27 cellular contexts compared by ENCODE assay signal in the genomic region with DNA sequence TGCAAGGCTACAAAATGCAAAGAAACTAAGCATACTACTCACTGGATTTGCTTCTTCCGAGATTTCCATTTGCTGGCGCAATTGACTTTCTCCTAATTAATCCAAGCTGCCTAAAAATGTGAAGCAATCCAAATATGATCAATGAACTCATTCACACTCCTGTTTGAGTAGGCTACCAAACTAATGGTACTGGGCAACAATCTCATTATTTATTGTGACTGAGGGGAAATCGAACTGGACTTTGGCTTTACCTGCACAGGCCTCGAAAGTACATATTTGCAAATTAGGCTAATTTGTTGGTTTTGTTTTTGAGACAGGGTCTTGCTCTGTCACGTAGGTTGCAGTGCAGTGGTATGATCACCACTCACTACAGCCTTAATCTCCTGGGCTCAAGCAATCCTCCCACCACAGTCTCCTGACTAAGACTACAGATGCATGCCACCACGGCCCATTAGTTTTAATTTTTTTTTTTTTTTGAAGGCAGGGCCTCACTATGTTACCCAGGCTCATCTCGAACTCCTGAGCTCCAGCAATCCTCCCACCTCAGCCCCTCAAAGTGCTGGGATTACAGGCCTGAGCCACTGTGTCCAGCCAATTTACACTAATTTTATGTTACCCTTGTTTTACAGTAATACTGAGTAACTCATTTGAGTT. TPM values are rescaled to one million over a fixed set of nuclear protein-coding genes. Genes with fewer than 3 reads are reported as not detected.
DNase-seq lines count a peak whose midpoint lies in the region; ATAC-seq and TF ChIP-seq lines count a peak whose summit lies in the region.
"Had no signal": no experiment of that assay in that cellular context is flagged by ENCODE, and none has a peak within 500 bp of the region (broad histone marks: within the 10 kb centered on the region; RNA-seq: fewer than 3 reads in every experiment).

No MANE protein-coding gene starts in this region.

- H3K36me3 Mint-ChIP-seq in CD4-positive, alpha-beta memory T cell, result peaks cover 0 to 5% of the 10 kb centered on the region in 2 donors
- H3K36me3 Mint-ChIP-seq in progenitor cell of endocrine pancreas (ENCODE audit: insufficient read depth), result peaks cover 3% of the 10 kb centered on the region
- H3K36me3 Mint-ChIP-seq: stimulated activated memory B cell treated with anti-CD40 and anti-IgM and Interleukin-4, amounts not matched to agents 10 μg/mL and 1 μg/mL and 100 μg/mL, for 72 hours had no signal

- peaks cover 40% of the 10 kb centered on the region for H3K79me2 ChIP-seq in Loucy (ENCODE audit: insufficient read depth, low read length)

- H3K4me2 ChIP-seq in Loucy (ENCODE audit: low read depth, low read length, poor library complexity, severe bottlenecking), result peak overlapping the region; percentile 54

- no peak overlapping the region for H3K27ac ChIP-seq in CD4-positive, alpha-beta memory T cell (ENCODE audit: low read depth, low read length)
- H3K27ac ChIP-seq: Peyer's patch, upper lobe of right lung had no signal

- H3K9ac ChIP-seq in Loucy (ENCODE audit: low read depth, low read length, poor library complexity, severe bottlenecking), result peak overlapping the region; percentile 43

- no peaks in the 10 kb centered on the region for H3K9me3 ChIP-seq in CD4-positive, alpha-beta memory T cell (ENCODE audit: control insufficient read depth in 1 of 2, low read length in 2 of 2)
- H3K9me3 ChIP-seq in Loucy (ENCODE audit: insufficient read depth, low read depth, low read length), result no peaks in the 10 kb centered on the region
- H3K9me3 ChIP-seq: Peyer's patch, upper lobe of right lung had no signal

- no peaks in the 10 kb centered on the region for H3K9me3 Mint-ChIP-seq in CD4-positive, alpha-beta memory T cell
- H3K9me3 Mint-ChIP-seq in progenitor cell of endocrine pancreas (ENCODE audit: low read depth), result no peaks in the 10 kb centered on the region
- H3K9me3 Mint-ChIP-seq: activated B cell treated with CpG ODN at 0.5 μM for 24 hours; activated naive CD4-positive, alpha-beta T cell treated with anti-CD3 and anti-CD28 coated beads for 36 hours; CD14-positive monocyte; effector memory CD8-positive, alpha-beta T cell; mesothelial cell of epicardium; stimulated activated memory B cell treated with anti-CD40 and anti-IgM and Interleukin-4, amounts not matched to agents 10 μg/mL and 1 μg/mL and 100 μg/mL, for 72 hours had no signal

- H3K36me3 ChIP-seq in CD4-positive, alpha-beta memory T cell (ENCODE audit: insufficient read depth, low read length), result no peaks in the 10 kb centered on the region
- no peaks in the 10 kb centered on the region for H3K36me3 ChIP-seq in Loucy (ENCODE audit: insufficient read depth, low read length)

- POLR2A ChIA-PET in CD4-positive, alpha-beta memory T cell (lab: Charles Lee; ENCODE audit: partially characterized antibody), result no interaction called here

- no peak overlapping the region for H2AFZ ChIP-seq in Loucy (ENCODE audit: low read length)

- intact Hi-C loops in CD4-positive, alpha-beta memory T cell (cut with micrococcal nuclease), result loop anchor here (10.0 kb wide), 1 partner anchor 101 kb away; the partner anchor contains the start of genes DCUN1D3 and LYRM1

- no peaks in the 10 kb centered on the region for H4K20me1 ChIP-seq in Loucy (ENCODE audit: insufficient read depth, low read length, poor library complexity, severe bottlenecking)

- H3K27me3 ChIP-seq in CD4-positive, alpha-beta memory T cell (ENCODE audit: insufficient read depth, low read length), result no peaks in the 10 kb centered on the region
- H3K27me3 ChIP-seq in Loucy (ENCODE audit: insufficient read depth, low read length, poor library complexity, severe bottlenecking), result no peaks in the 10 kb centered on the region
- H3K27me3 ChIP-seq: Peyer's patch, upper lobe of right lung had no signal

- no peak overlapping the region for H3K4me3 Mint-ChIP-seq in CD4-positive, alpha-beta memory T cell
- peak overlapping the region; percentile 54 for H3K4me3 Mint-ChIP-seq in progenitor cell of endocrine pancreas (ENCODE audit: low read depth)
- H3K4me3 Mint-ChIP-seq: activated B cell treated with CpG ODN at 0.5 μM for 24 hours; activated naive CD4-positive, alpha-beta T cell treated with anti-CD3 and anti-CD28 coated beads for 36 hours; CD14-positive monocyte; effector memory CD8-positive, alpha-beta T cell; mesothelial cell of epicardium; stimulated activated memory B cell treated with anti-CD40 and anti-IgM and Interleukin-4, amounts not matched to agents 10 μg/mL and 1 μg/mL and 100 μg/mL, for 72 hours had no signal

- ATAC-seq in HG02938 (IDR thresholded peaks at IDR 0.05; ENCODE audit: unreplicated experiment), result no peak
- ATAC-seq: effector memory CD8-positive, alpha-beta T cell; left ventricle myocardium superior; stimulated activated memory B cell treated with anti-CD40 and anti-IgM and Interleukin-4, amounts not matched to agents 10 μg/mL and 1 μg/mL and 100 μg/mL, for 72 hours; upper lobe of right lung had no signal

- H3K27ac Mint-ChIP-seq in CD4-positive, alpha-beta memory T cell, result peak overlapping the region in 4 of 7 donors; percentile 16 to 86 (median 44)
- H3K27ac Mint-ChIP-seq in progenitor cell of endocrine pancreas, result peak overlapping the region; percentile 92
- H3K27ac Mint-ChIP-seq: activated B cell treated with CpG ODN at 0.5 μM for 24 hours; activated naive CD4-positive, alpha-beta T cell treated with anti-CD3 and anti-CD28 coated beads for 36 hours; mesothelial cell of epicardium; stimulated activated memory B cell treated with anti-CD40 and anti-IgM and Interleukin-4, amounts not matched to agents 10 μg/mL and 1 μg/mL and 100 μg/mL, for 72 hours had no signal

- peaks cover 9% of the 10 kb centered on the region for H3F3A ChIP-seq in Loucy (ENCODE audit: low read depth)

- H3K4me3 ChIP-seq in CD4-positive, alpha-beta memory T cell (ENCODE audit: low read length in 2 of 2), result no peak overlapping the region
- H3K4me3 ChIP-seq in Loucy (ENCODE audit: low read length, poor library complexity, severe bottlenecking), result peak overlapping the region; percentile 41
- H3K4me3 ChIP-seq: Peyer's patch, upper lobe of right lung had no signal

- no peak for TF ChIP-seq CTCF in Loucy (conservative IDR thresholded peaks at IDR 0.05; ENCODE audit: low read length)
- TF ChIP-seq CTCF in progenitor cell of endocrine pancreas (IDR thresholded peaks at IDR 0.05; ENCODE audit: unreplicated experiment), result no peak

- peaks cover 16% of the 10 kb centered on the region for H3K4me1 ChIP-seq in CD4-positive, alpha-beta memory T cell (ENCODE audit: insufficient read depth, low read length)
- H3K4me1 ChIP-seq in Loucy (ENCODE audit: insufficient read depth, low read length, poor library complexity, severe bottlenecking), result peaks cover 42% of the 10 kb centered on the region

- no peaks in the 10 kb centered on the region for H3K9me2 ChIP-seq in Loucy (replicated peaks; ENCODE audit: low read depth, low read length)

- DNase-seq in CD4-positive, alpha-beta memory T cell, result no peak
- DNase-seq in kidney glomerular epithelial cell (lab: John Stamatoyannopoulos, UW) (peak; percentile 57), progenitor cell of endocrine pancreas (ENCODE audit: low spot score, unreplicated experiment) (no peak), iPS-NIHi11 (ENCODE audit: low spot score) (no peak), NCI-H69 (lab: John Stamatoyannopoulos, UW) (no peak)
- DNase-seq: activated B cell treated with CpG ODN at 0.5 μM for 24 hours; activated CD4-positive, alpha-beta T cell treated with anti-CD3 and anti-CD28 coated beads, Interleukin-2, amount 50 U/mL, for 48 hours; activated CD8-positive, alpha-beta memory T cell treated with anti-CD3 and anti-CD28 coated beads, Interleukin-2, amount 50 U/mL, for 4 hours; activated naive CD4-positive, alpha-beta T cell treated with anti-CD3 and anti-CD28 coated beads for 36 hours; caudate nucleus; cortex of kidney; effector memory CD8-positive, alpha-beta T cell; glutamatergic neuron; left ventricle myocardium superior; NCI-H1417 treated with DMSO at 0.1 percent for 48 hours; NCI-H2081 treated with DMSO at 0.1 percent for 48 hours; NCI-H226; occipital lobe; Peyer's patch; SHP77 treated with DMSO at 0.1 percent for 48 hours; T-helper 9 cell; upper lobe of right lung had no signal

- H3K4me1 Mint-ChIP-seq in CD4-positive, alpha-beta memory T cell, result peaks cover 10 to 37% (median 22%) of the 10 kb centered on the region in 4 donors
- peaks cover 33% of the 10 kb centered on the region for H3K4me1 Mint-ChIP-seq in progenitor cell of endocrine pancreas (ENCODE audit: low read depth)

- CTCF ChIA-PET in CD4-positive, alpha-beta memory T cell (lab: Charles Lee; ENCODE audit: partially characterized antibody), result interaction anchor here (0.6 to 3.9 kb wide), 4 partner anchors 10 to 1236 kb away, joined by 3 to 15 read pairs (median 6); no protein-coding TSS in a partner anchor

- H3K27me3 Mint-ChIP-seq in CD4-positive, alpha-beta memory T cell, result no peaks in the 10 kb centered on the region
- no peaks in the 10 kb centered on the region for H3K27me3 Mint-ChIP-seq in progenitor cell of endocrine pancreas
- H3K27me3 Mint-ChIP-seq: activated B cell treated with CpG ODN at 0.5 μM for 24 hours; effector memory CD8-positive, alpha-beta T cell; stimulated activated memory B cell treated with anti-CD40 and anti-IgM and Interleukin-4, amounts not matched to agents 10 μg/mL and 1 μg/mL and 100 μg/mL, for 72 hours had no signal

RNA-seq across cellular contexts. Expression of gene ERI2, which starts 2.6 kb away (rescaled TPM):
- 1 to 10 TPM; 3.7 to 4.0 TPM for total RNA-seq in CD4-positive, alpha-beta memory T cell
- 1 to 10 TPM; 2.8 to 3.2 TPM for polyA plus RNA-seq in CD4-positive, alpha-beta memory T cell
- total RNA-seq in progenitor cell of endocrine pancreas, result 22.0 and 22.3 TPM in 2 replicates

RNA-seq across cellular contexts. Expression of gene REXO5, which starts 2.6 kb away (rescaled TPM):
- total RNA-seq in CD4-positive, alpha-beta memory T cell, result 1 to 10 TPM in 1 of 2 experiments, under 1 TPM in 1; 0.53 to 1.1 TPM
- under 1 TPM; 0.22 to 0.39 TPM for polyA plus RNA-seq in CD4-positive, alpha-beta memory T cell
- 8.0 and 9.5 TPM in 2 replicates for total RNA-seq in progenitor cell of endocrine pancreas

RNA-seq across cellular contexts. Expression of gene ACSM3, which starts 39.9 kb away (rescaled TPM):
- 1 to 10 TPM; 3.3 to 6.7 TPM for total RNA-seq in CD4-positive, alpha-beta memory T cell
- polyA plus RNA-seq in CD4-positive, alpha-beta memory T cell, result 1 to 10 TPM; 4.9 to 5.9 TPM
- 119 and 131 TPM in 2 replicates for total RNA-seq in progenitor cell of endocrine pancreas

Comparison
In these comparisons a context has a peak if more than half of its experiments do, and no peak if none do; other contexts are left out.
1. RNA of gene ACSM3, which starts 39.9 kb away (total RNA-seq): 119 to 131 TPM in progenitor cell of endocrine pancreas; 3.3 to 6.7 TPM in CD4-positive, alpha-beta memory T cell; every median in the first group is over 10 times any median in the second.